Comparison of ENCODE assay signal across 9 cellular contexts in the genomic region with DNA sequence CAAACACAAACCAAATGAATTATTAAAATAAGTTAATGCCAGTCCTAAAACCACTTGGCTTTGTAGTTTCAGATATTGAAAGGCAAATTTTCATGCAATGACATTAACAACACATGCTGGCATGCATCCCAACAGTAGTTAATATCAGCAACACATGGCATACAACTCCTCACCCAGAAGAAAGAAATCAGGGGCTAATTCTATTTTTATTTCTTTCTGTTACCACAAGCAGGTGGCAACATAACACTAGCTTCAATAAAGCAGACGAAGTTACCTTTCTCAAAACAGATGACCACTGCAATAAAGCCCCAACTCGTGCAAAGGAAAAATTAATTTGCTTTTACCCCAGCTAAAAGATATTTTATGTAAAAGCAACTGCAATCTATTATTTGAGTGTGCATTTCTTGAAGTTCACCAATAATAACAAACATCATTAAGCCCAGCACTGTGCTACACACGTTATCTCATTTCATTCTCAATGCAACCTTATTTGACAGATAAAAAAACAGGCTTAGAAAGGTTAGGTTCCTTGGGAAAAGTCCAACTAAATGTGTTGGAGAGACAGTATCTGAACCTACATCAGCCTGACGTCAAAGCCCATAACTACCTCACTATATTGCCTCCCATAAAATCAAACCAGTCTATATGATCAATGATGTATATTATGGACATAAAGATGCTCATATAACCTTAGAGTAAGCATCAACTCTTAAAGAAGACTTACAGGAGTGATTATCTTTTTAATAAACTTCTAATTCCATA. TPM values are rescaled to one million over a fixed set of nuclear protein-coding genes. Genes with fewer than 3 reads are reported as not detected.
DNase-seq lines count a peak whose midpoint lies in the region; TF ChIP-seq lines count a peak whose summit lies in the region.
"Had no signal": no experiment of that assay in that cellular context is flagged by ENCODE, and none has a peak within 500 bp of the region (broad histone marks: within the 10 kb centered on the region; RNA-seq: fewer than 3 reads in every experiment).

No MANE protein-coding gene starts in this region.

- DNase-seq in NCI-H2081 (lab: John Stamatoyannopoulos, UW): peak; percentile 1 to 4
- DNase-seq in NCI-H2081 treated with DMSO at 0.1 percent for 48 hours (lab: John Stamatoyannopoulos, UW): no peak
- DNase-seq in NCI-H1694 (lab: John Stamatoyannopoulos, UW): peak; percentile 10
- peak; percentile 32 for DNase-seq in renal cortical epithelial cell (ENCODE audit: low read depth)
- DNase-seq in stimulated activated naive CD4-positive, alpha-beta T cell treated with Interleukin-2 at 50 U/mL for 16 hours (lab: John Stamatoyannopoulos, UW): no peak
- no peak for DNase-seq in cerebellar cortex (ENCODE audit: low spot score)
- DNase-seq in Peyer's patch: no peak
- DNase-seq: H7 had no signal

- H3K9me3 ChIP-seq in endocrine pancreas (ENCODE audit: control insufficient read depth, low read length): no peaks in the 10 kb centered on the region
- H3K9me3 ChIP-seq in Peyer's patch: no peaks in the 10 kb centered on the region

- H3K36me3 ChIP-seq in endocrine pancreas (ENCODE audit: control insufficient read depth, insufficient read depth, low read length) (no peaks in the 10 kb centered on the region), Peyer's patch (no peaks in the 10 kb centered on the region)

- H3K9ac ChIP-seq in endocrine pancreas (ENCODE audit: control insufficient read depth, insufficient read depth, low read length): no peak overlapping the region

- H3K4me1 ChIP-seq in endocrine pancreas (ENCODE audit: control insufficient read depth, insufficient read depth, low read length) (peaks cover 29% of the 10 kb centered on the region), Peyer's patch (peaks cover 0 to 32% (median 6%) of the 10 kb centered on the region in 4 donors)

- H3K27me3 ChIP-seq in endocrine pancreas (ENCODE audit: control insufficient read depth, insufficient read depth, low read length): no peaks in the 10 kb centered on the region
- no peaks in the 10 kb centered on the region for H3K27me3 ChIP-seq in Peyer's patch

- no peak for TF ChIP-seq POLR2A in Peyer's patch (IDR thresholded peaks at IDR 0.05)

- no peak for TF ChIP-seq CTCF in Peyer's patch (IDR thresholded peaks at IDR 0.05)

- H3K27ac ChIP-seq in Peyer's patch: no peak overlapping the region

- peak overlapping the region; percentile 96 for H3K4me3 ChIP-seq in endocrine pancreas (ENCODE audit: control insufficient read depth, insufficient read depth, low read length)
- peak overlapping the region in 2 of 4 donors; percentile 90 to 91 for H3K4me3 ChIP-seq in Peyer's patch

RNA-seq across cellular contexts. Expression of a gene that starts 2.8 kb away (rescaled TPM):
- 87.0 and 154 TPM in 2 replicates for total RNA-seq in renal cortical epithelial cell
- 100 to 1,000 TPM in 1 of 4 donors, 10 to 100 TPM in 3; 70.4 to 198 (median 73.8) TPM for total RNA-seq in Peyer's patch

Comparison
In these comparisons a context has a peak if more than half of its experiments do, and no peak if none do; other contexts are left out.
1. DNase-seq: peak in NCI-H2081 (2 of 2), NCI-H1694 (single experiment) and renal cortical epithelial cell (single experiment); none in NCI-H2081 treated with DMSO at 0.1 percent for 48 hours (single experiment), stimulated activated naive CD4-positive, alpha-beta T cell treated with Interleukin-2 at 50 U/mL for 16 hours (single experiment), cerebellar cortex (single experiment) and Peyer's patch (0 of 3).